Comparison of ENCODE assay signal across 1 cellular context in genomic region chr19:3285647-3286176, GRCh38.
TF ChIP-seq lines count a peak whose summit lies in the region.

No MANE protein-coding gene starts in this region.

TF ChIP-seq in WTC11, 78 proteins besides CTCF, POLR2A, EP300 and RAD21 (continued from another document):
- TF ChIP-seq USF2 (CRISPR knock-in tag; IDR thresholded peaks at IDR 0.05), result peak; percentile 84
- peak; percentile 47; the same call in 1 of the 2 replicates for TF ChIP-seq FOXP1 (CRISPR knock-in tag; IDR thresholded peaks at IDR 0.05; ENCODE audit: borderline replicate concordance)
- no peak for TF ChIP-seq ZNF138 (CRISPR knock-in tag; conservative IDR thresholded peaks at IDR 0.05)
- TF ChIP-seq PREB (CRISPR knock-in tag; IDR thresholded peaks at IDR 0.05; ENCODE audit: borderline replicate concordance), result no peak
- TF ChIP-seq TEAD4 (CRISPR knock-in tag; IDR thresholded peaks at IDR 0.05), result no peak
- 0 out of 2 replicates have a peak, but pooled peaks have one; percentile 49 for TF ChIP-seq HMGXB4 (CRISPR knock-in tag; IDR thresholded peaks at IDR 0.05)
- no peak for TF ChIP-seq OVOL2 (CRISPR knock-in tag; IDR thresholded peaks at IDR 0.05; ENCODE audit: borderline replicate concordance)
- TF ChIP-seq ZNF317 (CRISPR knock-in tag; IDR thresholded peaks at IDR 0.05; ENCODE audit: borderline replicate concordance, low read depth), result no peak
- 0 out of 2 replicates have a peak, but pooled peaks have one; percentile 45 for TF ChIP-seq MYBL2 (CRISPR knock-in tag; IDR thresholded peaks at IDR 0.05)
- no peak for TF ChIP-seq ZNF281 (CRISPR knock-in tag; IDR thresholded peaks at IDR 0.05)
- no peak for TF ChIP-seq TP53 (CRISPR knock-in tag; IDR thresholded peaks at IDR 0.05)
- peak; percentile 81 for TF ChIP-seq USF1 (CRISPR knock-in tag; IDR thresholded peaks at IDR 0.05)
